In genomic region chr18:6396843-6397242, GRCh38 we compare ENCODE assay signal across 1 cellular context.
TF ChIP-seq lines count a peak whose summit lies in the region.

No MANE protein-coding gene starts in this region.

TF ChIP-seq in A549, 52 proteins besides CTCF, POLR2A, EP300 and RAD21 (continued from another document):
- no peak for TF ChIP-seq REST (IDR thresholded peaks at IDR 0.05)
- peak; percentile 54 for TF ChIP-seq MAFK (IDR thresholded peaks at IDR 0.05; ENCODE audit: partially characterized antibody)
- TF ChIP-seq USF2 (IDR thresholded peaks at IDR 0.05) = no peak
